Comparison of ENCODE assay signal across 8 cellular contexts in the genomic region with DNA sequence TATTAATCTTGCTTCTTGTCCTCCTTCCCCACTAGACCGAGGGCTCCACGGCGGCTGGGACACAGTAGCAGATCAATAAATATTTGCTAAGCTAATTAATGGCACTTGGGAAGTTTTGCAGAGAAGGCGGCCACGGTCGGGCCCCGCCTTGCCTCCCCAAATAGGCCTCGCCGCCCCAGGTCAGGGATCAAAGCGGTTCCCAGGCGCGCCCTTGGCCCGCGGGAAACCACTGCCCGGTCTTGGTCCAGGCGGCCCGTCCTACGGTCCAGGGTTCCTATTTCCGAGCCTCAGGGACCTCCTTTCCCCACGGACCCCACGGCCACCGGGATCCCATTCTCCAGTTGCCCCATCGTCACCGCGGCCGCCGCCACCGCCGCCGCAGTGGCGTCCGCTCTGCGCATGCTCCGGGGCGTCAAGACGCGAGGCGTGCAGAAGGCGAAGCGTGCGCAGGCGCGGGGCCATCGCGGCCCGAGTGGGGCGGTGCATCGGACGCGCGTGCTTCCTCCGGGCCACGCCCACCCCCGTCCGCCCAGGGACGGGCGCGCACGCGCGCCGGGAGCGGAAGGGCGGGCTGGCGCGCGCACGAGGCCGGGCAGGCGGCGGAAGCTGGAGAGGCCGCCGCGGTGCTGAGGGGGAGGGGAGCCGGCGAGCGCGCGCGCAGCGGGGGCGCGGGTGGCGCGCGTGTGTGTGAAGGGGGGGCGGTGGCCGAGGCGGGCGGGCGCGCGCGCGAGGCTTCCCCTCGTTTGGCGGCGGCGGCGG. TPM values are rescaled to one million over a fixed set of nuclear protein-coding genes. Genes with fewer than 3 reads are reported as not detected.
DNase-seq lines count a peak whose midpoint lies in the region; ATAC-seq, FAIRE-seq and TF ChIP-seq lines count a peak whose summit lies in the region.

TSS of gene SMARCA4 (plus strand) at position 717 of the 759 bp plus-strand sequence. CDS start 23,122 bp downstream, outside the sequence.

- intact Hi-C loops in T-helper 1 cell treated with Interleukin-12 subunit alpha and Interleukin-12 subunit beta and Interleukin-4 antibody, amounts not matched to agents 30 ng/mL and 1 ng/mL, for 36 hours (cut with micrococcal nuclease) = loop anchor here (1.0 to 5.0 kb wide), 10 partner anchors 18 to 477 kb away; partner anchors contain the start of genes CARM1, ILF3, KRI1 and LDLR
- intact Hi-C loops in heart right ventricle (cut with DNase I) (loop anchor here in 1 of 10 donors (2.0 kb wide), 1 partner anchor 14 kb away; no protein-coding TSS in a partner anchor), posterior cingulate gyrus (cut with DNase I) (loop anchor here (1.0 kb wide), 1 partner anchor 32 kb away; the partner anchor contains the start of genes TIMM29 and YIPF2)

- peak within 1 kb of the TSS; percentile 90 to 99 (median 95) for H3K27ac ChIP-seq in heart right ventricle

- TF ChIP-seq CTCF in heart right ventricle (IDR thresholded peaks at IDR 0.05) (no peak), type B pancreatic cell (conservative IDR thresholded peaks at IDR 0.05) (no peak)

- 0 to 1% methylated on average over 68 to 93 of the region's 100 CpGs for WGBS in heart right ventricle, 2 donors

- H3K36me3 Mint-ChIP-seq in type B pancreatic cell = peaks cover 6% of the 10 kb centered on the region

- no peaks in the 10 kb centered on the region for H3K36me3 ChIP-seq in heart right ventricle

- no peaks in the 10 kb centered on the region for H3K9me3 ChIP-seq in heart right ventricle

- peak; percentile 80 for TF ChIP-seq POLR2A in GM12892 (IDR thresholded peaks at IDR 0.05; ENCODE audit: low read depth, low read length)

- peak; percentile 99 for FAIRE-seq in GM12892 (lab: Jason Lieb, UNC)

- no peaks in the 10 kb centered on the region for H3K9me3 Mint-ChIP-seq in type B pancreatic cell

- peak within 1 kb of the TSS; percentile 96 for H3K4me3 Mint-ChIP-seq in type B pancreatic cell

- H3K27ac Mint-ChIP-seq in type B pancreatic cell = peak within 1 kb of the TSS; percentile 94

- ATAC-seq in HG02852 (IDR thresholded peaks at IDR 0.05; ENCODE audit: unreplicated experiment) (peak; percentile 70), heart right ventricle (peak; percentile 95 to 98 (median 97))

- H3K4me1 Mint-ChIP-seq in type B pancreatic cell (ENCODE audit: unreplicated experiment) = peaks cover 18% of the 10 kb centered on the region

- peak within 1 kb of the TSS; percentile 72 to 99 (median 90) for H3K4me3 ChIP-seq in heart right ventricle

- H3K4me1 ChIP-seq in heart right ventricle = peaks cover 0 to 28% (median 17%) of the 10 kb centered on the region in 9 donors

- H3K27me3 Mint-ChIP-seq in type B pancreatic cell = no peaks in the 10 kb centered on the region

- H3K27me3 ChIP-seq in heart right ventricle = no peaks in the 10 kb centered on the region

- DNase-seq in GM12892 (ENCODE audit: insufficient read length) = peak; percentile 95
- peak; percentile 78 for DNase-seq in NCI-H1694 (lab: John Stamatoyannopoulos, UW)
- DNase-seq in amniotic epithelial cell (ENCODE audit: low read depth) = peak; percentile 91
- peak; percentile 96 to 99 for DNase-seq in heart right ventricle
- peak; percentile 88 to 99 (median 94) for DNase-seq in posterior cingulate gyrus
- peak; percentile 100 for DNase-seq in type B pancreatic cell (ENCODE audit: extremely low spot score, unreplicated experiment)

RNA-seq across cellular contexts. Expression of gene SMARCA4, which starts in this region (rescaled TPM):
- polyA plus RNA-seq in GM12892 (2012; ENCODE audit: missing spikeins) = 54.1 TPM
- total RNA-seq in T-helper 1 cell treated with Interleukin-12 subunit alpha and Interleukin-12 subunit beta and Interleukin-4 antibody, amounts not matched to agents 30 ng/mL and 1 ng/mL, for 36 hours = 118 and 120 TPM in 2 replicates
- total RNA-seq in heart right ventricle = 10 to 100 TPM; 35.2 to 54.4 (median 42.2) TPM
- polyA plus RNA-seq in heart right ventricle = 10 to 100 TPM; 53.0 to 64.8 TPM
- total RNA-seq in type B pancreatic cell (ENCODE audit: low replicate concordance) = 182 and 244 TPM in 2 replicates

Comparison
In these comparisons a context has a peak if more than half of its experiments do, and no peak if none do; other contexts are left out.
1. Peak in every context shown above with its lines: DNase-seq, ATAC-seq, H3K4me3 ChIP-seq and H3K27ac ChIP-seq.